Comparison of ENCODE assay signal across 17 cellular contexts in genomic region chr20:50721881-50722281, GRCh38. TPM values are rescaled to one million over a fixed set of nuclear protein-coding genes. Genes with fewer than 3 reads are reported as not detected.
DNase-seq lines count a peak whose midpoint lies in the region; ATAC-seq and TF ChIP-seq lines count a peak whose summit lies in the region.
"Had no signal": no experiment of that assay in that cellular context is flagged by ENCODE, and none has a peak within 500 bp of the region (broad histone marks: within the 10 kb centered on the region; RNA-seq: fewer than 3 reads in every experiment).

No MANE protein-coding gene starts in this region.

- peak; percentile 44 for ATAC-seq in left lobe of liver

- H3K4me1 ChIP-seq in GM23248 (ENCODE audit: insufficient read depth) (peaks cover 23% of the 10 kb centered on the region), skeletal muscle tissue (ENCODE audit: control insufficient read depth in 3 of 3, insufficient read depth in 3 of 3, low read length in 3 of 3) (peaks cover 17 to 32% (median 21%) of the 10 kb centered on the region in 3 donors)

- H3F3A ChIP-seq in GM23248 (ENCODE audit: insufficient read depth), result peaks cover 10% of the 10 kb centered on the region

- H3K79me2 ChIP-seq in GM23248 (ENCODE audit: insufficient read depth), result no peaks in the 10 kb centered on the region

- no peak overlapping the region for H3K4me2 ChIP-seq in GM23248 (ENCODE audit: unreplicated experiment)
- H3K4me2 ChIP-seq: PC-9 had no signal

- 0 out of 2 replicates have a peak overlapping the region, but pooled peaks have one; percentile 7 for H2AFZ ChIP-seq in GM23248
- H2AFZ ChIP-seq: PC-9 had no signal

- no peaks in the 10 kb centered on the region for H4K20me1 ChIP-seq in GM23248 (ENCODE audit: insufficient read depth)

- H3K4me3 ChIP-seq in GM23248 (no peak overlapping the region), choroid plexus epithelial cell (ENCODE audit: low read depth, low read length) (no peak overlapping the region), skeletal muscle tissue (ENCODE audit: low read length in 3 of 3) (no peak overlapping the region)
- H3K4me3 ChIP-seq: PC-9 had no signal

- no peak for TF ChIP-seq CTCF in choroid plexus epithelial cell (conservative IDR thresholded peaks at IDR 0.05; ENCODE audit: low read depth, low read length)

- DNase-seq in GM23248 (peak; percentile 34), choroid plexus epithelial cell (ENCODE audit: low read depth) (peak; percentile 60), left lobe of liver (ENCODE audit: low spot score) (no peak), OCI-M2 (lab: John Stamatoyannopoulos, UW; ENCODE audit: unreplicated experiment) (no peak), NCI-H1048 (lab: John Stamatoyannopoulos, UW) (no peak)
- no peak for DNase-seq in activated CD8-positive, alpha-beta memory T cell treated with anti-CD3 and anti-CD28 coated beads, Interleukin-2, amount 50 U/mL, for 4 hours
- no peak for DNase-seq in activated naive CD4-positive, alpha-beta T cell treated with anti-CD3 and anti-CD28 coated beads, Interleukin-2, amount 50 U/mL, for 16 hours
- DNase-seq: activated CD4-positive, alpha-beta memory T cell treated with anti-CD3 and anti-CD28 coated beads for 36 hours; activated naive CD4-positive, alpha-beta T cell; cortex of kidney; DND-41; GOT3; NCI-H446 treated with DMSO at 0.1 percent for 48 hours; PC-9; stimulated activated CD8-positive, alpha-beta memory T cell treated with anti-CD3 and anti-CD28 coated beads, Interleukin-4, amount 100 ng/mL, for 48 hours had no signal

- 47 to 52% methylated on average over 9 of the region's 9 CpGs for WGBS in GM23248 (ENCODE audit: low coverage in 1 of 2, low lambda C conversion rate in 2 of 2, missing lambda C conversion rate in 2 of 2), 2 experiments

- in situ Hi-C loops in GM23248 (cut with MboI), result no loop called here

- H3K27ac ChIP-seq in GM23248 (no peak overlapping the region), skeletal muscle tissue (ENCODE audit: low read depth, low read length) (peak overlapping the region; percentile 25)

- H3K36me3 ChIP-seq in GM23248 (ENCODE audit: low read depth), result no peaks in the 10 kb centered on the region
- no peaks in the 10 kb centered on the region for H3K36me3 ChIP-seq in skeletal muscle tissue (ENCODE audit: control insufficient read depth in 3 of 3, insufficient read depth in 3 of 3, low read length in 3 of 3)

- H3K9me3 ChIP-seq in GM23248 (ENCODE audit: low read depth) (no peaks in the 10 kb centered on the region), skeletal muscle tissue (ENCODE audit: control insufficient read depth in 3 of 3, low read length in 3 of 3) (no peaks in the 10 kb centered on the region)

- H3K27me3 ChIP-seq in GM23248 (replicated peaks; ENCODE audit: insufficient read depth), result no peaks in the 10 kb centered on the region
- H3K27me3 ChIP-seq in skeletal muscle tissue (ENCODE audit: control insufficient read depth in 3 of 3, insufficient read depth in 3 of 3, low read length in 3 of 3), result no peaks in the 10 kb centered on the region

- H3K9ac ChIP-seq in GM23248 (no peak overlapping the region), skeletal muscle tissue (ENCODE audit: low read depth in 1 of 3, low read length in 3 of 3) (no peak overlapping the region)

- no peaks in the 10 kb centered on the region for H3K9me2 ChIP-seq in GM23248 (ENCODE audit: insufficient read depth)

RNA-seq across cellular contexts. Expression of gene PARD6B, which starts 9.5 kb away (rescaled TPM):
- not detected in 2 replicates for total RNA-seq in GM23248 (2014; rRNA removed; shearing (Covaris generic))
- polyA plus RNA-seq in GM23248 (2016; fragmentation: Nextera tagmentation; extraction: Ambion mirVana), result 0.16 and 0.34 TPM in 2 replicates
- 10.9 TPM for total RNA-seq in left lobe of liver
- 0.52 TPM for total RNA-seq in skeletal muscle tissue

RNA-seq across cellular contexts. Expression of gene RIPOR3, which starts 30.5 kb away (rescaled TPM):
- 0.76 TPM in 1 of 2 replicates, not detected in the other for total RNA-seq in GM23248 (2014; rRNA removed; shearing (Covaris generic))
- polyA plus RNA-seq in GM23248 (2016; fragmentation: Nextera tagmentation; extraction: Ambion mirVana), result 0.49 TPM in 2 replicates
- total RNA-seq in left lobe of liver (20.1 TPM), skeletal muscle tissue (2.6 TPM)
- total RNA-seq: activated CD4-positive, alpha-beta memory T cell treated with anti-CD3 and anti-CD28 coated beads for 36 hours; T-helper 2 cell treated with Interferon-gamma antibody and Interleukin-4, amounts not matched to agents 100 ng/mL and 5 ng/mL, for 36 hours had no signal

Comparison
In these comparisons a context has a peak if more than half of its experiments do, and no peak if none do; other contexts are left out.
1. DNase-seq: peak in GM23248 (single experiment) and choroid plexus epithelial cell (single experiment); none in left lobe of liver (single experiment), activated CD8-positive, alpha-beta memory T cell treated with anti-CD3 and anti-CD28 coated beads, Interleukin-2, amount 50 U/mL, for 4 hours (single experiment), OCI-M2 (single experiment), activated naive CD4-positive, alpha-beta T cell treated with anti-CD3 and anti-CD28 coated beads, Interleukin-2, amount 50 U/mL, for 16 hours (single experiment) and NCI-H1048 (single experiment).